Comparison of ENCODE assay signal across 17 cellular contexts in genomic region chr11:98260983-98261382, GRCh38.
A peak's percentile ranks its signal among the peaks of the same experiment; 100 is the strongest.
DNase-seq lines count a peak whose midpoint lies in the region; ATAC-seq and TF ChIP-seq lines count a peak whose summit lies in the region.
"Had no signal": no experiment of that assay in that cellular context is flagged by ENCODE, and none has a peak within 500 bp of the region (broad histone marks: within the 10 kb centered on the region; RNA-seq: fewer than 3 reads in every experiment).

No MANE protein-coding gene starts in this region.

- POLR2A ChIA-PET in PC-3 (lab: Charles Lee; ENCODE audit: unreplicated experiment) = no interaction called here

- no peaks in the 10 kb centered on the region for H3F3A ChIP-seq in PC-3 (ENCODE audit: low read length, unreplicated experiment)

- no TSS peak for BruUV-seq in PC-3 (replicated peaks; lab: Mats Ljungman, UMichigan)

- no peak overlapping the region for H3K9ac ChIP-seq in PC-3 (ENCODE audit: low read length)
- H3K9ac ChIP-seq: parathyroid adenoma had no signal

- no peaks in the 10 kb centered on the region for H3K79me2 ChIP-seq in PC-3 (ENCODE audit: low read length)
- H3K79me2 ChIP-seq: parathyroid adenoma had no signal

- no peak overlapping the region for H2AFZ ChIP-seq in PC-3 (ENCODE audit: low read length)
- H2AFZ ChIP-seq: parathyroid adenoma had no signal

- no peaks in the 10 kb centered on the region for H4K20me1 ChIP-seq in PC-3 (ENCODE audit: low read length)

- CTCF ChIA-PET in PC-3 (lab: Charles Lee) = no interaction called here

- peak; percentile 37 for TF ChIP-seq CTCF in cardiac muscle cell (IDR thresholded peaks at IDR 0.05; ENCODE audit: low read depth, low read length)
- no peak for TF ChIP-seq CTCF in left ventricle myocardium inferior (IDR thresholded peaks at IDR 0.05; ENCODE audit: borderline replicate concordance)
- TF ChIP-seq CTCF in PC-3 (conservative IDR thresholded peaks at IDR 0.05; ENCODE audit: low read depth, low read length) = peak; percentile 61
- TF ChIP-seq CTCF in epithelial cell of proximal tubule (conservative IDR thresholded peaks at IDR 0.05; ENCODE audit: low read depth, low read length) = peak; percentile 15
- peak; percentile 65 for TF ChIP-seq CTCF in type B pancreatic cell (conservative IDR thresholded peaks at IDR 0.05)

- H3K27ac Mint-ChIP-seq in type B pancreatic cell = no peak overlapping the region
- H3K27ac Mint-ChIP-seq in activated T-cell treated with anti-CD3 and anti-CD28 coated beads, Interleukin-2, amount 50 U/mL, for 24 hours = no peak overlapping the region
- H3K27ac Mint-ChIP-seq: activated T-helper 1 cell treated with anti-CD3 and anti-CD28 coated beads, Interleukin-12 subunit alpha, Interleukin-12 subunit beta, Interleukin-2, Interleukin-4 antibody, amounts not matched to agents 30 ng/mL and 10 ng/mL and 1 ng/mL, durations not matched to agents 14 hours and 24 hours and 36 hours; CD8-positive, alpha-beta T cell; T-helper 1 cell treated with Interleukin-12 subunit alpha and Interleukin-12 subunit beta and Interleukin-4 antibody, amounts not matched to agents 30 μg/mL and 1 μg/mL, for 36 hours had no signal

- no peaks in the 10 kb centered on the region for H3K4me1 Mint-ChIP-seq in type B pancreatic cell (ENCODE audit: unreplicated experiment)
- H3K4me1 Mint-ChIP-seq in activated T-cell treated with anti-CD3 and anti-CD28 coated beads, Interleukin-2, amount 50 U/mL, for 24 hours (ENCODE audit: low read depth) = no peaks in the 10 kb centered on the region

- H3K4me1 ChIP-seq in cardiac muscle cell (ENCODE audit: low read depth) (no peaks in the 10 kb centered on the region), left ventricle myocardium inferior (no peaks in the 10 kb centered on the region), PC-3 (ENCODE audit: insufficient read depth, low read length) (no peaks in the 10 kb centered on the region)
- H3K4me1 ChIP-seq: heart right ventricle, parathyroid adenoma had no signal

- H3K27me3 ChIP-seq in cardiac muscle cell (no peaks in the 10 kb centered on the region), left ventricle myocardium inferior (ENCODE audit: low read depth) (no peaks in the 10 kb centered on the region), PC-3 (ENCODE audit: low read length) (no peaks in the 10 kb centered on the region)
- H3K27me3 ChIP-seq: heart right ventricle had no signal

- H3K9me3 Mint-ChIP-seq in type B pancreatic cell = no peaks in the 10 kb centered on the region
- peaks cover 10% of the 10 kb centered on the region for H3K9me3 Mint-ChIP-seq in activated T-cell treated with anti-CD3 and anti-CD28 coated beads, Interleukin-2, amount 50 U/mL, for 24 hours

- H3K9me3 ChIP-seq in cardiac muscle cell (ENCODE audit: low read depth) = no peaks in the 10 kb centered on the region
- H3K9me3 ChIP-seq in left ventricle myocardium inferior (replicated peaks) = peaks cover 14% of the 10 kb centered on the region
- H3K9me3 ChIP-seq in PC-3 (ENCODE audit: low read length) = peaks cover 8% of the 10 kb centered on the region; the same call in 1 of the 2 replicates

- H3K36me3 ChIP-seq in cardiac muscle cell (no peaks in the 10 kb centered on the region), left ventricle myocardium inferior (no peaks in the 10 kb centered on the region), PC-3 (ENCODE audit: low read depth, low read length) (no peaks in the 10 kb centered on the region)
- H3K36me3 ChIP-seq: heart right ventricle had no signal

- ATAC-seq in PC-3 = no peak
- no peak for ATAC-seq in HG02610 (IDR thresholded peaks at IDR 0.05; ENCODE audit: unreplicated experiment)
- ATAC-seq: CD8-positive, alpha-beta T cell; heart right ventricle had no signal

- no peak overlapping the region for H3K4me3 ChIP-seq in cardiac muscle cell
- H3K4me3 ChIP-seq in left ventricle myocardium inferior = no peak overlapping the region
- no peak overlapping the region for H3K4me3 ChIP-seq in PC-3 (ENCODE audit: low read length)
- no peak overlapping the region for H3K4me3 ChIP-seq in epithelial cell of proximal tubule (ENCODE audit: low read depth, low read length)
- H3K4me3 ChIP-seq: heart right ventricle had no signal

- no peaks in the 10 kb centered on the region for H3K36me3 Mint-ChIP-seq in type B pancreatic cell
- no peaks in the 10 kb centered on the region for H3K36me3 Mint-ChIP-seq in activated T-cell treated with anti-CD3 and anti-CD28 coated beads, Interleukin-2, amount 50 U/mL, for 24 hours (ENCODE audit: low read depth)
- H3K36me3 Mint-ChIP-seq: CD8-positive, alpha-beta T cell had no signal

- no peaks in the 10 kb centered on the region for H3K9me2 ChIP-seq in PC-3 (replicated peaks; ENCODE audit: low read length)

- no peaks in the 10 kb centered on the region for H3K27me3 Mint-ChIP-seq in type B pancreatic cell
- no peaks in the 10 kb centered on the region for H3K27me3 Mint-ChIP-seq in activated T-cell treated with anti-CD3 and anti-CD28 coated beads, Interleukin-2, amount 50 U/mL, for 24 hours

- H3K4me2 ChIP-seq in PC-3 (ENCODE audit: low read length) = no peak overlapping the region

- H3K27ac ChIP-seq in cardiac muscle cell (no peak overlapping the region), left ventricle myocardium inferior (replicated peaks) (no peak overlapping the region), PC-3 (ENCODE audit: low read length) (no peak overlapping the region)
- H3K27ac ChIP-seq: heart right ventricle, parathyroid adenoma had no signal

- intact Hi-C loops in left ventricle myocardium inferior (cut with micrococcal nuclease) (no loop called here), PC-3 (cut with micrococcal nuclease) (no loop called here)

- no peak overlapping the region for H3K4me3 Mint-ChIP-seq in type B pancreatic cell
- H3K4me3 Mint-ChIP-seq in activated T-cell treated with anti-CD3 and anti-CD28 coated beads, Interleukin-2, amount 50 U/mL, for 24 hours = no peak overlapping the region
- H3K4me3 Mint-ChIP-seq: activated T-helper 1 cell treated with anti-CD3 and anti-CD28 coated beads, Interleukin-12 subunit alpha, Interleukin-12 subunit beta, Interleukin-2, Interleukin-4 antibody, amounts not matched to agents 30 ng/mL and 10 ng/mL and 1 ng/mL, durations not matched to agents 14 hours and 24 hours and 36 hours; CD8-positive, alpha-beta T cell; T-helper 1 cell treated with Interleukin-12 subunit alpha and Interleukin-12 subunit beta and Interleukin-4 antibody, amounts not matched to agents 30 μg/mL and 1 μg/mL, for 36 hours had no signal

- DNase-seq in cardiac muscle cell (ENCODE audit: low read depth in 1 of 2, low spot score in 1 of 2) (no peak), left ventricle myocardium inferior (no peak), PC-3 (peak; percentile 18), epithelial cell of proximal tubule (ENCODE audit: low read depth) (no peak), type B pancreatic cell (ENCODE audit: extremely low spot score, unreplicated experiment) (no peak), HK-2 (ENCODE audit: unreplicated experiment) (no peak)
- DNase-seq in activated T-cell treated with anti-CD3 and anti-CD28 coated beads, Interleukin-2, amount 50 U/mL, for 24 hours = no peak
- DNase-seq: activated CD8-positive, alpha-beta memory T cell treated with anti-CD3 and anti-CD28 coated beads for 24 hours; CD8-positive, alpha-beta T cell; heart right ventricle; NCI-H446; SIG-M5; stimulated activated CD4-positive, alpha-beta T cell treated with anti-CD3 and anti-CD28 coated beads, Interleukin-4, amount 100 ng/mL, for 1 hour had no signal
